In genomic region chr16:87966685-87967185, GRCh38 we compare ENCODE assay signal across 9 cellular contexts. TPM values are rescaled to one million over a fixed set of nuclear protein-coding genes. Genes with fewer than 3 reads are reported as not detected.
DNase-seq lines count a peak whose midpoint lies in the region; ATAC-seq and TF ChIP-seq lines count a peak whose summit lies in the region.
"Had no signal": no experiment of that assay in that cellular context is flagged by ENCODE, and none has a peak within 500 bp of the region (broad histone marks: within the 10 kb centered on the region; RNA-seq: fewer than 3 reads in every experiment).

No MANE protein-coding gene starts in this region.

- no peak overlapping the region for H3K18ac ChIP-seq in trophoblast cell (ENCODE audit: low read length)

- H3K4ac ChIP-seq in trophoblast cell (ENCODE audit: low read depth, low read length): peak overlapping the region; percentile 67

- H3K4me1 Mint-ChIP-seq in CD4-positive, alpha-beta T cell (ENCODE audit: low read depth): peaks cover 62% of the 10 kb centered on the region
- H3K4me1 Mint-ChIP-seq in WTC11: peaks cover 31% of the 10 kb centered on the region

- H3K27me3 ChIP-seq in CD4-positive, alpha-beta T cell (ENCODE audit: control insufficient read depth, insufficient read depth, low read length): no peaks in the 10 kb centered on the region
- no peaks in the 10 kb centered on the region for H3K27me3 ChIP-seq in trophoblast cell (ENCODE audit: insufficient read depth, low read length)

- no peak overlapping the region for H3K23ac ChIP-seq in trophoblast cell (ENCODE audit: low read length)

- intact Hi-C loops in CD4-positive, alpha-beta T cell (cut with DNase I, micrococcal nuclease): no loop called here

- H2BK5ac ChIP-seq in trophoblast cell (ENCODE audit: low read depth, low read length, poor library complexity): no peak overlapping the region

- H3K9me3 ChIP-seq in CD4-positive, alpha-beta T cell (ENCODE audit: control insufficient read depth, low read length): peaks cover 7% of the 10 kb centered on the region
- peaks cover 2% of the 10 kb centered on the region for H3K9me3 ChIP-seq in trophoblast cell (ENCODE audit: insufficient read depth, low read depth, low read length)

- H2AK5ac ChIP-seq in trophoblast cell (ENCODE audit: low read length): no peak overlapping the region

- H3K9me3 Mint-ChIP-seq in CD4-positive, alpha-beta T cell: peaks cover 4% of the 10 kb centered on the region
- H3K9me3 Mint-ChIP-seq in WTC11: peaks cover 14% of the 10 kb centered on the region

- no peak overlapping the region for H2BK120ac ChIP-seq in trophoblast cell (ENCODE audit: insufficient read depth, low read length, poor library complexity)

- H3K27me3 Mint-ChIP-seq in CD4-positive, alpha-beta T cell: no peaks in the 10 kb centered on the region
- no peaks in the 10 kb centered on the region for H3K27me3 Mint-ChIP-seq in WTC11 (ENCODE audit: low read depth)

- H4K12ac ChIP-seq in trophoblast cell (ENCODE audit: low read depth, low read length): no peak overlapping the region

- H4K91ac ChIP-seq in trophoblast cell (ENCODE audit: low read depth, low read length): no peak overlapping the region

- CTCF ChIA-PET in CD4-positive, alpha-beta T cell (lab: Charles Lee): no interaction called here
- CTCF ChIA-PET in WTC11 (lab: Charles Lee): interaction anchor here (1.2 to 1.5 kb wide), 3 partner anchors 40 to 371 kb away, joined by 3 to 4 read pairs (median 3); no protein-coding TSS in a partner anchor

- no peak overlapping the region for H3K27ac ChIP-seq in CD4-positive, alpha-beta T cell (ENCODE audit: low read depth, low read length)
- no peak overlapping the region for H3K27ac ChIP-seq in trophoblast cell (ENCODE audit: low read depth, low read length)

- peak overlapping the region; percentile 39 for H3K4me3 ChIP-seq in fibroblast of the aortic adventitia (ENCODE audit: low read depth, low read length)
- no peak overlapping the region for H3K4me3 ChIP-seq in trophoblast cell (ENCODE audit: low read depth, low read length)

- peak overlapping the region; percentile 80 for H3K27ac Mint-ChIP-seq in CD4-positive, alpha-beta T cell
- 0 out of 2 replicates have a peak overlapping the region, but pooled peaks have one; percentile 77 for H3K27ac Mint-ChIP-seq in WTC11

- ATAC-seq in CD4-positive, alpha-beta T cell (ENCODE audit: poor library complexity): no peak
- ATAC-seq in WTC11: peak; percentile 34
- ATAC-seq in GM21529 (IDR thresholded peaks at IDR 0.05; ENCODE audit: unreplicated experiment): no peak
- no peak for ATAC-seq in HG02642 (IDR thresholded peaks at IDR 0.05; ENCODE audit: poor library complexity, unreplicated experiment)

- no peak for TF ChIP-seq CTCF in CD4-positive, alpha-beta T cell (IDR thresholded peaks at IDR 0.05)
- TF ChIP-seq CTCF in WTC11 (IDR thresholded peaks at IDR 0.05): no peak
- TF ChIP-seq CTCF in fibroblast of the aortic adventitia (IDR thresholded peaks at IDR 0.05; ENCODE audit: insufficient read depth, low read length): no peak

- no CpG with 5 or more reads among the region's 14 CpGs for WGBS in trophoblast cell (ENCODE audit: extremely low coverage, insufficient coverage, insufficient read length)

- no peak overlapping the region for H3K14ac ChIP-seq in trophoblast cell (ENCODE audit: low read length)

- H3K36me3 Mint-ChIP-seq in CD4-positive, alpha-beta T cell (ENCODE audit: low read depth): peaks cover 36% of the 10 kb centered on the region
- peaks cover 20% of the 10 kb centered on the region for H3K36me3 Mint-ChIP-seq in WTC11

- no peak overlapping the region for H3K4me2 ChIP-seq in trophoblast cell (ENCODE audit: low read length)

- no peaks in the 10 kb centered on the region for H3K79me1 ChIP-seq in trophoblast cell (ENCODE audit: low read length)

- no peak overlapping the region for H2AFZ ChIP-seq in trophoblast cell (ENCODE audit: insufficient read depth, low read length, poor library complexity)

- H3K79me2 ChIP-seq in trophoblast cell (ENCODE audit: control insufficient read depth, insufficient read depth, low read length, poor library complexity): peaks cover 4% of the 10 kb centered on the region

- H2BK12ac ChIP-seq in trophoblast cell (ENCODE audit: low read length): no peak overlapping the region

- H3K9ac ChIP-seq in trophoblast cell (ENCODE audit: low read length): no peak overlapping the region

- H3K4me1 ChIP-seq in trophoblast cell (ENCODE audit: control insufficient read depth in 1 of 2, insufficient read depth in 2 of 2, low read length in 2 of 2): peaks cover 0 to 2% of the 10 kb centered on the region in 2 experiments

- H3K4me3 Mint-ChIP-seq in CD4-positive, alpha-beta T cell: peak overlapping the region; percentile 63
- H3K4me3 Mint-ChIP-seq in WTC11: no peak overlapping the region

- H3K36me3 ChIP-seq in trophoblast cell (ENCODE audit: control insufficient read depth in 1 of 2, insufficient read depth in 2 of 2, low read length in 2 of 2): peaks cover 7 to 8% of the 10 kb centered on the region in 2 experiments

- POLR2A ChIA-PET in CD4-positive, alpha-beta T cell (lab: Charles Lee): interaction anchor here (1.5 to 1.8 kb wide), 2 partner anchors 10 to 15 kb away, joined by 8 read pairs; partner anchors contain the start of gene BANP
- POLR2A ChIA-PET in WTC11 (lab: Charles Lee): no interaction called here

- no peak overlapping the region for H4K8ac ChIP-seq in trophoblast cell (ENCODE audit: low read depth, low read length)

- DNase-seq in CD4-positive, alpha-beta T cell: no peak
- DNase-seq in WTC11 (ENCODE audit: low spot score): no peak
- no peak for DNase-seq in fibroblast of the aortic adventitia (ENCODE audit: low read depth)
- DNase-seq in trophoblast cell: no peak
- DNase-seq in NCI-H526 (lab: John Stamatoyannopoulos, UW): no peak
- DNase-seq in SIG-M5 (lab: John Stamatoyannopoulos, UW): no peak

TF ChIP-seq in WTC11, 78 proteins besides CTCF, POLR2A, EP300 and RAD21:
- TF ChIP-seq FOXP1 (CRISPR knock-in tag; IDR thresholded peaks at IDR 0.05; ENCODE audit: borderline replicate concordance): no peak
- TF ChIP-seq, protein P1, sequence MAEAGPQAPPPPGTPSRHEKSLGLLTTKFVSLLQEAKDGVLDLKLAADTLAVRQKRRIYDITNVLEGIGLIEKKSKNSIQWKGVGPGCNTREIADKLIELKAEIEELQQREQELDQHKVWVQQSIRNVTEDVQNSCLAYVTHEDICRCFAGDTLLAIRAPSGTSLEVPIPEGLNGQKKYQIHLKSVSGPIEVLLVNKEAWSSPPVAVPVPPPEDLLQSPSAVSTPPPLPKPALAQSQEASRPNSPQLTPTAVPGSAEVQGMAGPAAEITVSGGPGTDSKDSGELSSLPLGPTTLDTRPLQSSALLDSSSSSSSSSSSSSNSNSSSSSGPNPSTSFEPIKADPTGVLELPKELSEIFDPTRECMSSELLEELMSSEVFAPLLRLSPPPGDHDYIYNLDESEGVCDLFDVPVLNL (CRISPR knock-in tag; IDR thresholded peaks at IDR 0.05; ENCODE audit: borderline replicate concordance, low read depth): no peak
- TF ChIP-seq, protein P2, sequence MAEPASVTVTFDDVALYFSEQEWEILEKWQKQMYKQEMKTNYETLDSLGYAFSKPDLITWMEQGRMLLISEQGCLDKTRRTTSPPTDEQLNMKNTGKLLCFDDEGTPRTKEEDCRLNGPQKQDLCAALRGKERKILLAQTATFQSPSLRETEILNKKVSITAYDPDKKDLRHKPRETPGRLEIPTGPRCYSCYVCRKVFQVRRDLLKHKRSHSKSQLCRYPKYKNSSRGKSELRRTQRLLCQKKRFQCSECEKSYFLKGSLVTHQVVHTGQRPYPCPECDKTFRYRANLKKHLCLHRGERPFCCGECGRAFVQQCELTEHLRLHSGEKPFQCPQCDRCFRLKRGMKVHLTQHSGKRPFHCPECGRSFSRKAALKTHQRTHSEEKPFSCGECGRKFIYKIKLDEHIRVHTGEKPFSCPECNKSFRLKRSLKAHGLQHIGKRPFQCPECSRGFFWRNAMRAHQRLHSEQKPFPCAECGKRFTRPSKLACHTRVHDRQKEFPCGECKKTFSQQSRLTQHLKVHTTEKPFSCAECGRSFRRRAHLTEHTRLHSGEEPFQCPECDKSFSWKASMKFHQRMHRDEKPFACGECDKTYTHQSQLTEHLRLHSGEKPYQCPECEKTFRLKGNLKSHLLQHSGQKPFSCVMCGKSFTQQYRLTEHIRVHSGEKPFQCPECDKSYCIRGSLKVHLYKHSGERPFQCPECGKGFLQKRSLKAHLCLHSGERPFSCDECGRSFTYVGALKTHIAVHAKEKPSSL (CRISPR knock-in tag; conservative IDR thresholded peaks at IDR 0.05): no peak
- no peak for TF ChIP-seq ATF1 (CRISPR knock-in tag; IDR thresholded peaks at IDR 0.05)
- no peak for TF ChIP-seq ERG (CRISPR knock-in tag; IDR thresholded peaks at IDR 0.05)

RNA-seq across cellular contexts. Expression of gene BANP, which starts 15.5 kb away (rescaled TPM):
- 10 to 100 TPM; 57.5 to 58.6 TPM for total RNA-seq in CD4-positive, alpha-beta T cell
- total RNA-seq in WTC11 (2021) (29.1 to 34.5 TPM (median 33.3 TPM) in 3 replicates), fibroblast of the aortic adventitia (ENCODE audit: low replicate concordance) (15.5 and 30.4 TPM in 2 replicates)
- polyA plus RNA-seq in trophoblast cell (2013): 30.9 and 33.0 TPM in 2 replicates

RNA-seq across cellular contexts. Expression of gene CA5A, which starts 30.4 kb away (rescaled TPM):
- not detected for total RNA-seq in CD4-positive, alpha-beta T cell
- total RNA-seq in WTC11 (2021): not detected in 3 replicates
- total RNA-seq in fibroblast of the aortic adventitia (ENCODE audit: low replicate concordance): not detected in 2 replicates
- polyA plus RNA-seq in trophoblast cell (2013): not detected in 2 replicates
- total RNA-seq: subcutaneous adipose tissue had no signal
